Comparison of ENCODE assay signal across 8 cellular contexts in the genomic region with DNA sequence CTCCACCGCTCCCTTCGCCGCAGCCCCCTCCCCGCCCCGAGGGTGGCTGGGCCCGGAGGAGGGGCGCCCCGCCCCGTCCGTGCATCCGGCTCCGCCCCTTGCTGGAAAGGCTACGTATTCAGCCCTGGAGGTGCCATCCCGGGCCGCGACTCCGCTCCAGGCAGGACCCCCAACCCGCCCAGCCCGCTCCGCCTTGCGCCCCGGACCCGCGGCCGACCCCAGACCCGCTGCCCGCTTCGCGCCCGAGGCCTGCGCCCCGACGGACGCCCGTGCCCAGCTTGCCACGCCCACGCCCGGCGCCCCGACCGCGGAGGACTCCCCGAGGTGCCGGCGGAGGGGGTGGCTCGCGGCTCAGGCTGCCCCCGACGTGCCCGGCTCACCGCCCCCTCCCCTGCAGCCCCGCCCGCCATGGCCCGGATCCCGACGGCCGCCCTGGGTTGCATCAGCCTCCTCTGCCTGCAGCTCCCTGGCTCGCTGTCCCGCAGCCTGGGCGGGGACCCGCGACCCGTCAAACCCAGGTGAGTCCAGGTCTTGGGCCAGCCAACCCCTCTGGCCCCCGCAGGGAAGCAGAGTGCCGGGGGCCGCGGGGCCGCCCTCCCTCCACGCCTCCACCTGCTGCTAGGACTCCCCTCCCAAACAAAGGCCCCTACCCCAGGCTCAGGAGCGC. TPM values are rescaled to one million over a fixed set of nuclear protein-coding genes. Genes with fewer than 3 reads are reported as not detected.
A peak's percentile ranks its signal among the peaks of the same experiment; 100 is the strongest.
DNase-seq lines count a peak whose midpoint lies in the region; ATAC-seq and TF ChIP-seq lines count a peak whose summit lies in the region.

A gene with protein sequence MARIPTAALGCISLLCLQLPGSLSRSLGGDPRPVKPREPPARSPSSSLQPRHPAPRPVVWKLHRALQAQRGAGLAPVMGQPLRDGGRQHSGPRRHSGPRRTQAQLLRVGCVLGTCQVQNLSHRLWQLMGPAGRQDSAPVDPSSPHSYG (plus strand): TSS at position 104 of the 667 bp plus-strand sequence. CDS start 305 bp downstream, at position 409.

- no peak within 1 kb of the TSS for H2BK120ac ChIP-seq in mesendoderm (ENCODE audit: low read depth, low read length)

- H3K18ac ChIP-seq in mesendoderm (ENCODE audit: low read length) = peak within 1 kb of the TSS; percentile 78

- POLR2A ChIA-PET in WTC11 (lab: Charles Lee) = no interaction called here

- peak within 1 kb of the TSS; percentile 91 for H3K56ac ChIP-seq in mesendoderm (ENCODE audit: low read length)

- CTCF ChIA-PET in WTC11 (lab: Charles Lee) = interaction anchor here (0.6 to 1.0 kb wide), 4 partner anchors 9 to 214 kb away, joined by 3 to 6 read pairs (median 3); a partner anchor contains a TSS

- peaks cover 36% of the 10 kb centered on the region for H3K27me3 Mint-ChIP-seq in WTC11 (ENCODE audit: low read depth)
- peaks cover 27% of the 10 kb centered on the region for H3K27me3 Mint-ChIP-seq in stimulated activated naive CD8-positive, alpha-beta T cell treated with anti-CD3 and anti-CD28 coated beads, Interleukin-15, amount 100 ng/mL, for 72 hours

- peak within 1 kb of the TSS; percentile 98 for H3K23ac ChIP-seq in mesendoderm (ENCODE audit: low read length)

- peak within 1 kb of the TSS; percentile 74 for H3K4me3 Mint-ChIP-seq in WTC11
- peak within 1 kb of the TSS; percentile 86 to 94 for H3K4me3 Mint-ChIP-seq in stimulated activated naive CD8-positive, alpha-beta T cell treated with anti-CD3 and anti-CD28 coated beads, Interleukin-15, amount 100 ng/mL, for 72 hours

- H3K27ac Mint-ChIP-seq in WTC11 = no peak within 1 kb of the TSS; the same call in 1 of the 2 replicates
- peak within 1 kb of the TSS; percentile 88 to 95 for H3K27ac Mint-ChIP-seq in stimulated activated naive CD8-positive, alpha-beta T cell treated with anti-CD3 and anti-CD28 coated beads, Interleukin-15, amount 100 ng/mL, for 72 hours

- ATAC-seq in GM19023 (IDR thresholded peaks at IDR 0.05; ENCODE audit: unreplicated experiment) = peak; percentile 47
- peak; percentile 84 for ATAC-seq in WTC11
- peak; percentile 84 for ATAC-seq in stimulated activated naive CD8-positive, alpha-beta T cell treated with anti-CD3 and anti-CD28 coated beads, Interleukin-15, amount 100 ng/mL, for 72 hours

- peak within 1 kb of the TSS; percentile 57 for H3K4me2 ChIP-seq in mesendoderm (ENCODE audit: low read length)

- H3K36me3 Mint-ChIP-seq in WTC11 = no peaks in the 10 kb centered on the region

- H3K9me3 Mint-ChIP-seq in WTC11 = no peaks in the 10 kb centered on the region
- no peaks in the 10 kb centered on the region for H3K9me3 Mint-ChIP-seq in stimulated activated naive CD8-positive, alpha-beta T cell treated with anti-CD3 and anti-CD28 coated beads, Interleukin-15, amount 100 ng/mL, for 72 hours

- H2AK5ac ChIP-seq in mesendoderm (ENCODE audit: low read length) = no peak within 1 kb of the TSS

- H3K4me1 ChIP-seq in mesendoderm (ENCODE audit: control insufficient read depth, low read depth, low read length) = no peaks in the 10 kb centered on the region

- no CpG with 5 or more reads among the region's 70 CpGs for WGBS in mesendoderm (ENCODE audit: extremely low coverage, insufficient coverage, low lambda C conversion rate)

- peak within 1 kb of the TSS; percentile 82 for H3K9ac ChIP-seq in mesendoderm (ENCODE audit: low read length)

- no peak within 1 kb of the TSS for H4K8ac ChIP-seq in mesendoderm (ENCODE audit: low read depth, low read length)

- H3K4me1 Mint-ChIP-seq in WTC11 = peaks cover 15% of the 10 kb centered on the region
- H3K4me1 Mint-ChIP-seq in stimulated activated naive CD8-positive, alpha-beta T cell treated with anti-CD3 and anti-CD28 coated beads, Interleukin-15, amount 100 ng/mL, for 72 hours = peaks cover 42% of the 10 kb centered on the region

- H2BK15ac ChIP-seq in mesendoderm (replicated peaks; ENCODE audit: low read depth) = no peak within 1 kb of the TSS

- no peak within 1 kb of the TSS for H4K5ac ChIP-seq in mesendoderm (ENCODE audit: low read length)

- H3K27me3 ChIP-seq in mesendoderm (ENCODE audit: insufficient read depth, low read length, poor library complexity) = no peaks in the 10 kb centered on the region

- TF ChIP-seq CTCF in WTC11 (IDR thresholded peaks at IDR 0.05) (no peak), choroid plexus epithelial cell (conservative IDR thresholded peaks at IDR 0.05; ENCODE audit: low read depth, low read length) (no peak)

- H3K4ac ChIP-seq in mesendoderm (ENCODE audit: low read depth, low read length) = peak within 1 kb of the TSS; percentile 56

- DNase-seq in WTC11 (ENCODE audit: low spot score) (peak; percentile 87), choroid plexus epithelial cell (ENCODE audit: low read depth) (no peak), mesendoderm (peak; percentile 76), Kasumi-1 (lab: John Stamatoyannopoulos, UW) (no peak), NCI-H1417 (lab: John Stamatoyannopoulos, UW) (no peak), NOMO-1 (lab: John Stamatoyannopoulos, UW; ENCODE audit: unreplicated experiment in 2 of 2) (no peak)
- peak; percentile 64 to 68 for DNase-seq in stimulated activated naive CD8-positive, alpha-beta T cell treated with anti-CD3 and anti-CD28 coated beads, Interleukin-15, amount 100 ng/mL, for 72 hours

- H2BK5ac ChIP-seq in mesendoderm (ENCODE audit: low read length) = no peak within 1 kb of the TSS

- H3K79me2 ChIP-seq in mesendoderm (ENCODE audit: control insufficient read depth, insufficient read depth, low read length) = no peaks in the 10 kb centered on the region

- no peaks in the 10 kb centered on the region for H3K79me1 ChIP-seq in mesendoderm (ENCODE audit: low read length)

- no peak within 1 kb of the TSS for H3K27ac ChIP-seq in mesendoderm (ENCODE audit: low read depth, low read length)

- H3K36me3 ChIP-seq in mesendoderm (ENCODE audit: control insufficient read depth, insufficient read depth, low read length) = no peaks in the 10 kb centered on the region

- H3K4me3 ChIP-seq in choroid plexus epithelial cell (ENCODE audit: low read depth, low read length) = peak within 1 kb of the TSS; percentile 65
- H3K4me3 ChIP-seq in mesendoderm (ENCODE audit: low read length) = peak within 1 kb of the TSS; percentile 30

TF ChIP-seq in WTC11, 78 proteins besides CTCF, POLR2A, EP300 and RAD21 (continues in another document):
- TF ChIP-seq ZNF138 (CRISPR knock-in tag; conservative IDR thresholded peaks at IDR 0.05) = 0 out of 2 replicates have a peak, but pooled peaks have one; percentile 30
- TF ChIP-seq ZNF263 (CRISPR knock-in tag; IDR thresholded peaks at IDR 0.05; ENCODE audit: low read depth) = no peak
- TF ChIP-seq NFYB (CRISPR knock-in tag; conservative IDR thresholded peaks at IDR 0.05; ENCODE audit: low read depth) = no peak
- TF ChIP-seq, protein P1, sequence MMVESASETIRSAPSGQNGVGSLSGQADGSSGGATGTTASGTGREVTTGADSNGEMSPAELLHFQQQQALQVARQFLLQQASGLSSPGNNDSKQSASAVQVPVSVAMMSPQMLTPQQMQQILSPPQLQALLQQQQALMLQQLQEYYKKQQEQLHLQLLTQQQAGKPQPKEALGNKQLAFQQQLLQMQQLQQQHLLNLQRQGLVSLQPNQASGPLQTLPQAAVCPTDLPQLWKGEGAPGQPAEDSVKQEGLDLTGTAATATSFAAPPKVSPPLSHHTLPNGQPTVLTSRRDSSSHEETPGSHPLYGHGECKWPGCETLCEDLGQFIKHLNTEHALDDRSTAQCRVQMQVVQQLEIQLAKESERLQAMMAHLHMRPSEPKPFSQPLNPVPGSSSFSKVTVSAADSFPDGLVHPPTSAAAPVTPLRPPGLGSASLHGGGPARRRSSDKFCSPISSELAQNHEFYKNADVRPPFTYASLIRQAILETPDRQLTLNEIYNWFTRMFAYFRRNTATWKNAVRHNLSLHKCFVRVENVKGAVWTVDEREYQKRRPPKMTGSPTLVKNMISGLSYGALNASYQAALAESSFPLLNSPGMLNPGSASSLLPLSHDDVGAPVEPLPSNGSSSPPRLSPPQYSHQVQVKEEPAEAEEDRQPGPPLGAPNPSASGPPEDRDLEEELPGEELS (CRISPR knock-in tag; IDR thresholded peaks at IDR 0.05) = no peak
- no peak for TF ChIP-seq ZNF416 (CRISPR knock-in tag; IDR thresholded peaks at IDR 0.05)
- TF ChIP-seq SMAD4 (CRISPR knock-in tag; IDR thresholded peaks at IDR 0.05) = 0 out of 2 replicates have a peak, but pooled peaks have one; percentile 40
- TF ChIP-seq, protein P2, sequence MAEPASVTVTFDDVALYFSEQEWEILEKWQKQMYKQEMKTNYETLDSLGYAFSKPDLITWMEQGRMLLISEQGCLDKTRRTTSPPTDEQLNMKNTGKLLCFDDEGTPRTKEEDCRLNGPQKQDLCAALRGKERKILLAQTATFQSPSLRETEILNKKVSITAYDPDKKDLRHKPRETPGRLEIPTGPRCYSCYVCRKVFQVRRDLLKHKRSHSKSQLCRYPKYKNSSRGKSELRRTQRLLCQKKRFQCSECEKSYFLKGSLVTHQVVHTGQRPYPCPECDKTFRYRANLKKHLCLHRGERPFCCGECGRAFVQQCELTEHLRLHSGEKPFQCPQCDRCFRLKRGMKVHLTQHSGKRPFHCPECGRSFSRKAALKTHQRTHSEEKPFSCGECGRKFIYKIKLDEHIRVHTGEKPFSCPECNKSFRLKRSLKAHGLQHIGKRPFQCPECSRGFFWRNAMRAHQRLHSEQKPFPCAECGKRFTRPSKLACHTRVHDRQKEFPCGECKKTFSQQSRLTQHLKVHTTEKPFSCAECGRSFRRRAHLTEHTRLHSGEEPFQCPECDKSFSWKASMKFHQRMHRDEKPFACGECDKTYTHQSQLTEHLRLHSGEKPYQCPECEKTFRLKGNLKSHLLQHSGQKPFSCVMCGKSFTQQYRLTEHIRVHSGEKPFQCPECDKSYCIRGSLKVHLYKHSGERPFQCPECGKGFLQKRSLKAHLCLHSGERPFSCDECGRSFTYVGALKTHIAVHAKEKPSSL (CRISPR knock-in tag; conservative IDR thresholded peaks at IDR 0.05) = no peak
- TF ChIP-seq, protein P3, sequence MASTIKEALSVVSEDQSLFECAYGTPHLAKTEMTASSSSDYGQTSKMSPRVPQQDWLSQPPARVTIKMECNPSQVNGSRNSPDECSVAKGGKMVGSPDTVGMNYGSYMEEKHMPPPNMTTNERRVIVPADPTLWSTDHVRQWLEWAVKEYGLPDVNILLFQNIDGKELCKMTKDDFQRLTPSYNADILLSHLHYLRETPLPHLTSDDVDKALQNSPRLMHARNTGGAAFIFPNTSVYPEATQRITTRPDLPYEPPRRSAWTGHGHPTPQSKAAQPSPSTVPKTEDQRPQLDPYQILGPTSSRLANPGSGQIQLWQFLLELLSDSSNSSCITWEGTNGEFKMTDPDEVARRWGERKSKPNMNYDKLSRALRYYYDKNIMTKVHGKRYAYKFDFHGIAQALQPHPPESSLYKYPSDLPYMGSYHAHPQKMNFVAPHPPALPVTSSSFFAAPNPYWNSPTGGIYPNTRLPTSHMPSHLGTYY (CRISPR knock-in tag; IDR thresholded peaks at IDR 0.05) = no peak
- TF ChIP-seq ZNF121 (CRISPR knock-in tag; IDR thresholded peaks at IDR 0.05) = no peak
- TF ChIP-seq TEAD1 (CRISPR knock-in tag; IDR thresholded peaks at IDR 0.05) = 0 out of 2 replicates have a peak, but pooled peaks have one; percentile 10
- no peak for TF ChIP-seq EMX1 (CRISPR knock-in tag; IDR thresholded peaks at IDR 0.05)
- TF ChIP-seq SP1 (CRISPR knock-in tag; conservative IDR thresholded peaks at IDR 0.05) = peak; percentile 81

RNA-seq across cellular contexts. Expression of the gene that starts here (rescaled TPM):
- 6.3 to 10.9 TPM (median 7.6 TPM) in 3 replicates for total RNA-seq in WTC11 (2021)
- 3.5 TPM for polyA plus RNA-seq in mesendoderm (2013, experiment 1 of 2)
- 3.8 TPM for polyA plus RNA-seq in mesendoderm (2013, experiment 2 of 2)

Comparison
In these comparisons a context has a peak if more than half of its experiments do, and no peak if none do; other contexts are left out.
1. DNase-seq: peak in WTC11 (single experiment), mesendoderm (single experiment) and stimulated activated naive CD8-positive, alpha-beta T cell treated with anti-CD3 and anti-CD28 coated beads, Interleukin-15, amount 100 ng/mL, for 72 hours (2 of 2); none in choroid plexus epithelial cell (single experiment), Kasumi-1 (0 of 2), NCI-H1417 (0 of 3) and NOMO-1 (0 of 2).
2. Peak in every context shown above with its lines, with median percentiles within 50 percentile points of each other: ATAC-seq.